In genomic region chr15:67043939-67044771, GRCh38 we compare ENCODE assay signal across 12 cellular contexts. TPM values are rescaled to one million over a fixed set of nuclear protein-coding genes. Genes with fewer than 3 reads are reported as not detected.
A peak's percentile ranks its signal among the peaks of the same experiment; 100 is the strongest.
DNase-seq lines count a peak whose midpoint lies in the region; ATAC-seq and TF ChIP-seq lines count a peak whose summit lies in the region.
"Had no signal": no experiment of that assay in that cellular context is flagged by ENCODE, and none has a peak within 500 bp of the region (broad histone marks: within the 10 kb centered on the region; RNA-seq: fewer than 3 reads in every experiment).

No MANE protein-coding gene starts in this region.

- H3K4me1 ChIP-seq in testis, result peaks cover 4% of the 10 kb centered on the region

- ATAC-seq in HG02763 (IDR thresholded peaks at IDR 0.05; ENCODE audit: unreplicated experiment), result no peak
- ATAC-seq in HG03196 (IDR thresholded peaks at IDR 0.05; ENCODE audit: unreplicated experiment), result no peak

- no peaks in the 10 kb centered on the region for H3K9me3 ChIP-seq in testis
- H3K9me3 ChIP-seq: gastrocnemius medialis had no signal

- no peak for TF ChIP-seq CTCF in testis (IDR thresholded peaks at IDR 0.05)

- H3K27me3 ChIP-seq in testis, result no peaks in the 10 kb centered on the region
- H3K27me3 ChIP-seq: gastrocnemius medialis had no signal

- H3K36me3 ChIP-seq in testis (ENCODE audit: low read depth, missing control alignments), result no peaks in the 10 kb centered on the region
- H3K36me3 ChIP-seq: gastrocnemius medialis had no signal

- H3K27ac ChIP-seq in testis, result no peak overlapping the region

- TF ChIP-seq POLR2A in testis (IDR thresholded peaks at IDR 0.05), result no peak

- DNase-seq in GM04503 (ENCODE audit: low read depth) (peak; percentile 83), SW 1271 (lab: John Stamatoyannopoulos, UW) (peak; percentile 77 to 91), fibroblast of peridontal ligament (ENCODE audit: extremely low read depth) (peak; percentile 95), renal cortical epithelial cell (ENCODE audit: low read depth) (peak; percentile 95), NCI-H2196 (lab: John Stamatoyannopoulos, UW; ENCODE audit: unreplicated experiment) (no peak), testis (no peak)
- DNase-seq: DMS79 treated with DMSO at 0.1 percent for 48 hours; KBM-7; stimulated activated CD4-positive, alpha-beta T cell treated with anti-CD3 and anti-CD28 coated beads, Interleukin-12 subunit alpha, Interleukin-12 subunit beta, amount 100 ng/mL, for 4 hours had no signal

- intact Hi-C loops in testis (cut with DNase I; ENCODE audit: low total_unique reads), result no loop called here

- H3K4me3 ChIP-seq in testis, result no peak overlapping the region
- H3K4me3 ChIP-seq: gastrocnemius medialis had no signal

- 70 to 78% methylated on average over 13 of the region's 13 CpGs for WGBS in testis, 2 donors

RNA-seq across cellular contexts. Expression of gene SMAD3, which starts 21.2 kb away (rescaled TPM):
- total RNA-seq in renal cortical epithelial cell (28.8 and 31.4 TPM in 2 replicates), testis (10 to 100 TPM; 18.7 to 31.6 TPM)
- polyA plus RNA-seq in testis (ENCODE audit: insufficient read depth, low read depth, low replicate concordance), result 11.4 TPM

Comparison
In these comparisons a context has a peak if more than half of its experiments do, and no peak if none do; other contexts are left out.
1. DNase-seq: peak in GM04503 (single experiment), SW 1271 (2 of 2), fibroblast of peridontal ligament (single experiment) and renal cortical epithelial cell (single experiment); none in NCI-H2196 (single experiment) and testis (single experiment).